Comparison of ENCODE assay signal across 8 cellular contexts in the genomic region with DNA sequence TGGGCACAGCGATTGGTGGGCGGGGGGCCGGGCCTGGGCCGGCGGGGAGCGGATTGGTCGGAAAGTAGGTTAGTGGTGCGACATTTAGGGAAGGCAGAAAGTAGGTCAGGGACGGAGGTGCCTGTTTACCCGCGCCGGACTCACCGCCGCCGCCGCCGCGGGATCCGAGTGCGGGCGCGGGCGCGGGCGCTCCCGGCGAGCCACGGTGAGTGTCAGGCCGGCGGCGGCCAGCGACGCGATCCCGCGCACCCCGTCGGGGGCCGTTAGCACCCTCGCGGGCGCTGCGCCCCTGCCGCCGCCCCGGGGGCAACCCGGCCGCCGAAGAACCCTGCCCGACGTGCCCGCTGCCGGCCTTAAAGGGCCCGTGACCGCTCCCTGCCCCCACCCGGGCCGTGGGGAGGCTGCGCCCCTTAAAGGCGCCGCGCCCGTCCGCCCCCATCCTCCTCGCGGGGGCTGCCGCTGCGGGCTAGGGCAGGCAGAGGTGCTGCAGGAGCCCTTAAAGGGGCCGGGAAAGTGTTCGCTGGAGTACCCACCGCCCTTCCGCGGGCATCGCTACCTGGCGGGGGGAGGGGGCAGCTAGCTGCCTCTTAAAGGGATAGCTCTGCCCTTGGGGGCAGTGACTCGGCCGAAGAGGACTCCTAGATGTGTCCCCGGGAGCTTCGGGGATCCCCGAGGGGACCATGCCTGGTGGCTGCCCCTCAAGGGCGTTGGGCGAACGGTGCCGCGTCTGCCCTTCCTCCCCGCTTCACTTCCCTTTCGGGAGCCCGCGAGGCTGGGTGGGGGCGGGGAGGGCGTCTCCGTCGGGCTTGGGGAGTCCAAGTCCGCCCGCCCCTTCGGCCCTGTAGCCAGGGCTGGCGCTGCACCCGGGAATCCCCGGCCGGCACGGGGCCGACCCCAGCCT. TPM values are rescaled to one million over a fixed set of nuclear protein-coding genes. Genes with fewer than 3 reads are reported as not detected.
DNase-seq lines count a peak whose midpoint lies in the region; ATAC-seq, FAIRE-seq and TF ChIP-seq lines count a peak whose summit lies in the region.

Gene BMAL1, plus strand, starts transcription at position 72 of the 901 bp plus-strand sequence. CDS start 76,519 bp downstream, outside the sequence.

- WGBS in small intestine, 3 donors: 0% methylated on average over 42 to 101 of the region's 101 CpGs

- in situ Hi-C loops in GM18951 (cut with MboI; ENCODE audit: low sequenced_read_pairs, unreplicated experiment) (no loop called here), astrocyte of the cerebellum (cut with HindIII; ENCODE audit: low sequenced_read_pairs) (no loop called here)

- ATAC-seq in HG03135 (IDR thresholded peaks at IDR 0.05; ENCODE audit: unreplicated experiment): peak; percentile 27

- H3K36me3 ChIP-seq in iPS-18a (ENCODE audit: control insufficient read depth, low read depth, low read length) (no peaks in the 10 kb centered on the region), small intestine (ENCODE audit: control insufficient read depth in 2 of 2, insufficient read depth in 2 of 2, low read length in 2 of 2) (no peaks in the 10 kb centered on the region)

- no peak for TF ChIP-seq CTCF in astrocyte of the cerebellum (IDR thresholded peaks at IDR 0.05; ENCODE audit: low read depth, low read length, missing control alignments)

- DNase-seq in AG08396 (ENCODE audit: low spot score) (peak; percentile 59), T-helper 2 cell (peak in 4 of 5 experiments; percentile 30 to 51 (median 36)), astrocyte of the cerebellum (ENCODE audit: low read depth) (no peak), small intestine (peak; percentile 53), NCI-H1105 treated with DMSO at 0.1 percent for 48 hours (lab: John Stamatoyannopoulos, UW) (no peak)

- H3K27ac ChIP-seq in iPS-18a (ENCODE audit: low read length) (no peak within 1 kb of the TSS), small intestine (ENCODE audit: low read depth in 1 of 2, low read length in 1 of 2) (peak within 1 kb of the TSS; percentile 87 to 89)

- H3K4me1 ChIP-seq in iPS-18a (ENCODE audit: control insufficient read depth, low read depth, low read length) (peaks cover 6% of the 10 kb centered on the region), small intestine (ENCODE audit: control insufficient read depth in 2 of 2, insufficient read depth in 1 of 2, low read depth in 1 of 2, low read length in 1 of 2) (peaks cover 0 to 3% of the 10 kb centered on the region in 2 donors)

- H3K27me3 ChIP-seq in iPS-18a (ENCODE audit: control insufficient read depth, insufficient read depth, low read length) (peaks cover 87% of the 10 kb centered on the region), small intestine (ENCODE audit: control insufficient read depth in 2 of 2, insufficient read depth in 2 of 2, low read length in 2 of 2) (no peaks in the 10 kb centered on the region)

- peak; percentile 42 for TF ChIP-seq POLR2A in GM18951 (IDR thresholded peaks at IDR 0.05; ENCODE audit: extremely low read depth, insufficient read depth, insufficient read length)

- no peak within 1 kb of the TSS for H3K9ac ChIP-seq in iPS-18a (ENCODE audit: low read length)

- no peaks in the 10 kb centered on the region for H3K9me3 ChIP-seq in iPS-18a (ENCODE audit: control insufficient read depth, low read depth, low read length)
- no peaks in the 10 kb centered on the region for H3K9me3 ChIP-seq in small intestine (ENCODE audit: control insufficient read depth, low read depth)

- FAIRE-seq in small intestine (lab: Jason Lieb, UNC): no peak

- peak within 1 kb of the TSS; percentile 83 for H3K4me3 ChIP-seq in astrocyte of the cerebellum (ENCODE audit: low read depth, low read length)
- H3K4me3 ChIP-seq in iPS-18a (ENCODE audit: low read length): peak within 1 kb of the TSS; percentile 93
- H3K4me3 ChIP-seq in small intestine (ENCODE audit: low read depth in 1 of 2, low read length in 2 of 2): peak within 1 kb of the TSS; percentile 93 to 99

RNA-seq across cellular contexts. Expression of gene BMAL1, which starts in this region (rescaled TPM):
- polyA plus RNA-seq in small intestine: 10 to 100 TPM in 2 of 3 donors, 1 to 10 TPM in 1; 8.1 to 18.3 (median 11.9) TPM

Comparison
In these comparisons a context has a peak if more than half of its experiments do, and no peak if none do; other contexts are left out.
1. DNase-seq: peak in AG08396 (single experiment), T-helper 2 cell (4 of 5) and small intestine (single experiment); none in astrocyte of the cerebellum (single experiment) and NCI-H1105 treated with DMSO at 0.1 percent for 48 hours (single experiment).
2. Peak in every context shown above with its lines, with median percentiles within 50 percentile points of each other: H3K4me3 ChIP-seq.